Comparison of ENCODE assay signal across 8 cellular contexts in genomic region chr17:2929881-2930533, GRCh38.
DNase-seq lines count a peak whose midpoint lies in the region; ATAC-seq and TF ChIP-seq lines count a peak whose summit lies in the region.

No MANE protein-coding gene starts in this region.

- no peak overlapping the region for H3K23ac ChIP-seq in mesenchymal stem cell (ENCODE audit: low read length in 2 of 2)

- H2BK12ac ChIP-seq in mesenchymal stem cell (ENCODE audit: low read length in 2 of 2), result no peak overlapping the region

- H2AFZ ChIP-seq in mammary epithelial cell (ENCODE audit: low read depth, low read length), result no peak overlapping the region
- no peak overlapping the region for H2AFZ ChIP-seq in mesenchymal stem cell (ENCODE audit: low read depth, low read length)

- no peak overlapping the region for H2BK5ac ChIP-seq in mesenchymal stem cell (ENCODE audit: low read depth, low read length, poor library complexity, severe bottlenecking)

- in situ Hi-C loops in mammary epithelial cell (cut with MboI; ENCODE audit: low sequenced_read_pairs in 2 of 2), result loop anchor here (5.0 to 10.0 kb wide), 2 partner anchors 75 to 78 kb away; no protein-coding TSS in a partner anchor

- H2BK120ac ChIP-seq in mesenchymal stem cell (ENCODE audit: low read depth, low read length), result no peak overlapping the region

- no peaks in the 10 kb centered on the region for H4K20me1 ChIP-seq in mammary epithelial cell (ENCODE audit: insufficient read depth, low read length)

- dilution Hi-C loops in mammary epithelial cell (cut with HindIII; ENCODE audit: low sequenced_read_pairs), result loop anchor here (5.0 kb wide), 2 partner anchors 78 to 87 kb away; no protein-coding TSS in a partner anchor

- H3K4me1 ChIP-seq in RWPE2 (ENCODE audit: insufficient read depth, poor library complexity, severe bottlenecking) (peaks cover 16% of the 10 kb centered on the region), mammary epithelial cell (ENCODE audit: insufficient read depth, low read length) (peaks cover 24% of the 10 kb centered on the region), mesenchymal stem cell (ENCODE audit: control insufficient read depth, insufficient read depth, low read depth, low read length) (peaks cover 29% of the 10 kb centered on the region)

- no peak overlapping the region for H3K4me3 ChIP-seq in RWPE2 (ENCODE audit: severe bottlenecking)
- H3K4me3 ChIP-seq in mammary epithelial cell (replicated peaks in 1 of 3; ENCODE audit: insufficient read depth in 1 of 3, low read depth in 2 of 3, low read length in 3 of 3), result no peak overlapping the region
- no peak overlapping the region for H3K4me3 ChIP-seq in mesenchymal stem cell (ENCODE audit: insufficient read depth in 1 of 2, low read depth in 1 of 2, low read length in 2 of 2)

- H3K9ac ChIP-seq in mammary epithelial cell (ENCODE audit: insufficient read depth, low read length) (no peak overlapping the region), mesenchymal stem cell (ENCODE audit: low read length) (no peak overlapping the region)

- no TSS peak for BruUV-seq in mammary epithelial cell (replicated peaks; lab: Mats Ljungman, UMichigan)

- CTCF ChIA-PET in mammary epithelial cell (lab: Charles Lee; ENCODE audit: low non-redundant PET), result interaction anchor here (0.6 kb wide), 1 partner anchor 81 kb away, joined by 3 read pairs; no protein-coding TSS in a partner anchor

- H3K4ac ChIP-seq in mesenchymal stem cell (ENCODE audit: low read depth in 1 of 2, low read length in 2 of 2), result no peak overlapping the region

- no peak overlapping the region for H3K18ac ChIP-seq in mesenchymal stem cell (ENCODE audit: low read depth in 1 of 2, low read length in 2 of 2)

- no peak overlapping the region for H3K14ac ChIP-seq in mesenchymal stem cell (ENCODE audit: low read length in 2 of 2)

- peak; percentile 83 for TF ChIP-seq CTCF in GM12874 (IDR thresholded peaks at IDR 0.05; ENCODE audit: insufficient read depth, low read depth, low read length)
- TF ChIP-seq CTCF in RWPE2 (IDR thresholded peaks at IDR 0.05; ENCODE audit: poor library complexity, severe bottlenecking), result peak; percentile 61
- TF ChIP-seq CTCF in mammary epithelial cell (conservative IDR thresholded peaks at IDR 0.05 in 1 of 2, IDR thresholded peaks at IDR 0.05 in 1 of 2; ENCODE audit: extremely low read depth in 1 of 2, insufficient read depth in 1 of 2, low read depth in 1 of 2, low read length in 2 of 2), result peak; percentile 34 to 76

- intact Hi-C loops in mammary epithelial cell (cut with micrococcal nuclease), result loop anchor here (1.0 to 2.0 kb wide), 3 partner anchors 76 to 83 kb away; no protein-coding TSS in a partner anchor

- H3K9me3 ChIP-seq in RWPE2 (ENCODE audit: severe bottlenecking) (no peaks in the 10 kb centered on the region), mammary epithelial cell (replicated peaks; ENCODE audit: insufficient read depth, low read length) (no peaks in the 10 kb centered on the region), mesenchymal stem cell (ENCODE audit: control insufficient read depth, low read length) (no peaks in the 10 kb centered on the region)

- no peak overlapping the region for H3K27ac ChIP-seq in RWPE2 (ENCODE audit: poor library complexity, severe bottlenecking)
- H3K27ac ChIP-seq in mammary epithelial cell (ENCODE audit: insufficient read depth, low read depth, low read length), result no peak overlapping the region
- no peak overlapping the region for H3K27ac ChIP-seq in mesenchymal stem cell (ENCODE audit: low read length, poor library complexity, severe bottlenecking)

- H3K4me2 ChIP-seq in mammary epithelial cell (ENCODE audit: insufficient read depth, low read depth, low read length) (no peak overlapping the region), mesenchymal stem cell (ENCODE audit: low read length, poor library complexity, severe bottlenecking) (no peak overlapping the region)

- H4K91ac ChIP-seq in mesenchymal stem cell (ENCODE audit: low read length), result no peak overlapping the region

- DNase-seq in 8988T, result peak; percentile 67
- DNase-seq in RWPE2 (ENCODE audit: low spot score), result no peak
- DNase-seq in mammary epithelial cell, result peak; percentile 24
- peak; percentile 5 for DNase-seq in mesenchymal stem cell

- H3K36me3 ChIP-seq in RWPE2 (ENCODE audit: low read depth), result 0 out of 2 replicates have a peak, but pooled peaks cover 6% of the 10 kb centered on the region
- no peaks in the 10 kb centered on the region for H3K36me3 ChIP-seq in mammary epithelial cell (ENCODE audit: insufficient read depth, low read length)
- H3K36me3 ChIP-seq in mesenchymal stem cell (ENCODE audit: control insufficient read depth in 1 of 2, insufficient read depth in 2 of 2, low read depth in 1 of 2, low read length in 2 of 2), result peaks cover 0 to 16% of the 10 kb centered on the region in 2 experiments

- H3K79me2 ChIP-seq in mammary epithelial cell (ENCODE audit: insufficient read depth, low read length), result peaks cover 22% of the 10 kb centered on the region

- no peak overlapping the region for H2AK5ac ChIP-seq in mesenchymal stem cell (ENCODE audit: low read length, severe bottlenecking)

- WGBS in mammary epithelial cell (ENCODE audit: low coverage, missing lambda C conversion rate), result 80% methylated on average over 7 of the region's 15 CpGs
- WGBS in mesenchymal stem cell, result 70% methylated on average over 14 of the region's 15 CpGs

- H4K8ac ChIP-seq in mesenchymal stem cell (ENCODE audit: low read length), result no peak overlapping the region

- peaks cover 4% of the 10 kb centered on the region for H3K79me1 ChIP-seq in mesenchymal stem cell (replicated peaks; ENCODE audit: low read length, poor library complexity, severe bottlenecking)

- ATAC-seq in RWPE2 (ENCODE audit: low read depth) (peak; percentile 28; the same call in 2 of the 3 replicates), HG02798 (IDR thresholded peaks at IDR 0.05; ENCODE audit: poor library complexity, unreplicated experiment) (no peak), HG03097 (IDR thresholded peaks at IDR 0.05; ENCODE audit: low FRiP score, unreplicated experiment) (no peak), HG03432 (IDR thresholded peaks at IDR 0.05; ENCODE audit: unreplicated experiment) (no peak)

- H2BK15ac ChIP-seq in mesenchymal stem cell (ENCODE audit: low read depth, poor library complexity, severe bottlenecking), result no peak overlapping the region

- H3K27me3 ChIP-seq in RWPE2 (ENCODE audit: insufficient read depth, poor library complexity, severe bottlenecking) (no peaks in the 10 kb centered on the region), mammary epithelial cell (ENCODE audit: insufficient read depth, low read length) (no peaks in the 10 kb centered on the region), mesenchymal stem cell (ENCODE audit: control insufficient read depth in 1 of 2, insufficient read depth in 1 of 2, low read length in 2 of 2) (peaks cover 0 to 28% of the 10 kb centered on the region in 2 experiments)
